8 cellular contexts compared by ENCODE assay signal in genomic region chr10:102120142-102120986, GRCh38. TPM values are rescaled to one million over a fixed set of nuclear protein-coding genes. Genes with fewer than 3 reads are reported as not detected.
DNase-seq lines count a peak whose midpoint lies in the region; ATAC-seq and FAIRE-seq lines count a peak whose summit lies in the region.

TSS of gene LDB1 (minus strand) at chr10:102120368. CDS start at chr10:102120110, 258 bp downstream.

- peak; percentile 81 for FAIRE-seq in GM18507 (lab: Jason Lieb, UNC)

- intact Hi-C loops in activated CD4-positive, alpha-beta T cell treated with anti-CD3 and anti-CD28 coated beads for 36 hours (cut with DNase I, micrococcal nuclease), result loop anchor here (1.0 to 2.0 kb wide), 3 partner anchors 12 to 524 kb away; partner anchors contain the start of genes NOLC1 (in 2 of the 2) and TRIM8 (in 1 of the 2)

- H3K9me3 Mint-ChIP-seq in activated CD4-positive, alpha-beta T cell treated with anti-CD3 and anti-CD28 coated beads for 36 hours (ENCODE audit: low read depth), result no peaks in the 10 kb centered on the region

- no peaks in the 10 kb centered on the region for H3K36me3 Mint-ChIP-seq in activated CD4-positive, alpha-beta T cell treated with anti-CD3 and anti-CD28 coated beads for 36 hours (ENCODE audit: low read depth)

- no peaks in the 10 kb centered on the region for H3K27me3 Mint-ChIP-seq in activated CD4-positive, alpha-beta T cell treated with anti-CD3 and anti-CD28 coated beads for 36 hours

- peak; percentile 44 for DNase-seq in A172 (ENCODE audit: low spot score)
- peak; percentile 67 for DNase-seq in GM18507 (ENCODE audit: extremely low spot score, insufficient read length, low read depth)
- peak; percentile 42 for DNase-seq in NCI-H446 treated with DMSO at 0.1 percent for 48 hours (lab: John Stamatoyannopoulos, UW)
- DNase-seq in activated CD4-positive, alpha-beta T cell treated with anti-CD3 and anti-CD28 coated beads for 36 hours, result peak; percentile 77
- DNase-seq in kidney glomerular epithelial cell (lab: John Stamatoyannopoulos, UW), result peak; percentile 69
- DNase-seq in stimulated activated CD4-positive, alpha-beta T cell treated with anti-CD3 and anti-CD28 coated beads, Interleukin-15, amount 100 ng/mL, for 24 hours, result peak; percentile 75

- H3K4me1 Mint-ChIP-seq in activated CD4-positive, alpha-beta T cell treated with anti-CD3 and anti-CD28 coated beads for 36 hours, result peaks cover 51% of the 10 kb centered on the region

- CTCF ChIA-PET in activated CD4-positive, alpha-beta T cell treated with anti-CD3 and anti-CD28 coated beads for 36 hours (lab: Charles Lee), result interaction anchor here (3.9 kb wide), 1 partner anchor 12 kb away, joined by 22 read pairs; the partner anchor contains the start of gene PPRC1

- H3K4me3 Mint-ChIP-seq in activated CD4-positive, alpha-beta T cell treated with anti-CD3 and anti-CD28 coated beads for 36 hours, result peak within 1 kb of the TSS; percentile 81

- peak within 1 kb of the TSS; percentile 98 for H3K27ac ChIP-seq in cingulate gyrus (ENCODE audit: low read depth, low read length)

- POLR2A ChIA-PET in activated CD4-positive, alpha-beta T cell treated with anti-CD3 and anti-CD28 coated beads for 36 hours (lab: Charles Lee), result no interaction called here

- H3K27ac Mint-ChIP-seq in activated CD4-positive, alpha-beta T cell treated with anti-CD3 and anti-CD28 coated beads for 36 hours, result peak within 1 kb of the TSS; percentile 97

- ATAC-seq in HG03045 (IDR thresholded peaks at IDR 0.05; ENCODE audit: unreplicated experiment), result peak; percentile 67
- ATAC-seq in activated CD4-positive, alpha-beta T cell treated with anti-CD3 and anti-CD28 coated beads for 36 hours, result peak; percentile 28

RNA-seq across cellular contexts. Expression of gene LDB1, which starts in this region (rescaled TPM):
- total RNA-seq in A172 (2014; rRNA removed; shearing (Covaris generic)), result 27.3 and 29.0 TPM in 2 replicates
- total RNA-seq in activated CD4-positive, alpha-beta T cell treated with anti-CD3 and anti-CD28 coated beads for 36 hours, result 10 to 100 TPM; 69.6 to 86.7 TPM

Comparison
In these comparisons a context has a peak if more than half of its experiments do, and no peak if none do; other contexts are left out.
1. Peak in every context shown above with its lines: DNase-seq, ATAC-seq and H3K27ac ChIP-seq.